In the genomic region with DNA sequence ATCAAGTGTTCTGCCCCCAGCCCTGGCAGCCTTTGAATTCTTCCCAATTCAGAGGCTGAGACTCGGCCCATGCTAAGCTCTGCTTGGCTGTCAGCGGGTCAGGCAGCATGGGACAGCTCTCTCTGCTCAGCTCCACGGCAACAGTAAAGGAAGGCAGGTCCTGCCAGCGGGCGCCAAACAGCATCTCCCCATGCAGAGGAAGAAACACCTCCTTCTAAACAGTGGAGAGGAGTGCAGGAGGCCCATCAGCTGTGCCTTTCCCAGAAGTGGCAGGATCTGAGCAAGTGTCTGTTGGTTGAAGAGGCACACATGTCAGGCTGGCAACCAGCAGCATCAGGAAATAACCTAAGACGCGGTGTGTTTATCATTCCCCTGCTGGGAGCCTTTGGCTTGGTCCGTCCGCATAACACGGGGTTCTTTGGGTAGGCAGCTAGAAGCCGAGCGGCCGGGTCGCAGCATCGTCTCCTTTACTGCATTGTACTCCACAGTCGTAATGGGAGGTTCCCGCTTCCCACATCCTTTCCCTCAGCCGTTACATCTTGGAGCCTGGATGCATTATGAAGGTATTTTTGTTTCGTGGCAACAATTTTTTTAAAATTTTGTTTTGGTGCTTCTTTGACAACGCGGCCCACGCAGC, we compare ENCODE assay signal across 8 cellular contexts. TPM values are rescaled to one million over a fixed set of nuclear protein-coding genes. Genes with fewer than 3 reads are reported as not detected.
DNase-seq lines count a peak whose midpoint lies in the region; ATAC-seq, FAIRE-seq and TF ChIP-seq lines count a peak whose summit lies in the region.

No MANE protein-coding gene starts in this region.

- no peaks in the 10 kb centered on the region for H3K27me3 ChIP-seq in dorsolateral prefrontal cortex
- H3K27me3 ChIP-seq in psoas muscle (ENCODE audit: insufficient read depth in 3 of 3, low read length in 2 of 3), result no peaks in the 10 kb centered on the region

- intact Hi-C loops in dorsolateral prefrontal cortex (cut with DNase I) (loop anchor here in 1 of 2 donors (10.0 kb wide), 1 partner anchor 55 kb away; no protein-coding TSS in a partner anchor), psoas muscle (cut with DNase I) (no loop called here)

- TF ChIP-seq CTCF in dorsolateral prefrontal cortex (IDR thresholded peaks at IDR 0.05 in 54 of 56, conservative IDR thresholded peaks at IDR 0.05 in 2 of 56; ENCODE audit: low read depth in 1 of 56, partially characterized antibody in 56 of 56), result no peak
- TF ChIP-seq CTCF in psoas muscle (IDR thresholded peaks at IDR 0.05), result no peak

- no peak for DNase-seq in GM12892 (ENCODE audit: insufficient read length)
- peak; percentile 16 for DNase-seq in T-helper 9 cell
- DNase-seq in dorsolateral prefrontal cortex, result peak in 3 of 10 donors; percentile 52 to 60 (median 53)
- no peak for DNase-seq in psoas muscle
- DNase-seq in NOMO-1 (lab: John Stamatoyannopoulos, UW; ENCODE audit: unreplicated experiment in 2 of 2), result no peak
- no peak for DNase-seq in NCI-H82 treated with DMSO at 0.1 percent for 48 hours (lab: John Stamatoyannopoulos, UW; ENCODE audit: unreplicated experiment)
- no peak for DNase-seq in NCI-H2196 (lab: John Stamatoyannopoulos, UW; ENCODE audit: unreplicated experiment)

- peak; percentile 16 to 49 (median 26) for ATAC-seq in psoas muscle
- ATAC-seq in HG03139 (IDR thresholded peaks at IDR 0.05; ENCODE audit: unreplicated experiment), result no peak

- H3K36me3 ChIP-seq in psoas muscle (ENCODE audit: insufficient read depth in 1 of 2, low read depth in 1 of 2), result peaks cover 0 to 68% of the 10 kb centered on the region in 2 donors

- FAIRE-seq in GM12892 (lab: Jason Lieb, UNC), result peak; percentile 87

- WGBS in psoas muscle, 3 donors, result 88 to 91% (median 89%) methylated on average over 22 of the region's 22 CpGs

- H3K4me3 ChIP-seq in dorsolateral prefrontal cortex, result peak overlapping the region in 1 of 59 donors; percentile 0
- no peak overlapping the region for H3K4me3 ChIP-seq in psoas muscle

- no peak for TF ChIP-seq POLR2A in GM12892 (IDR thresholded peaks at IDR 0.05; ENCODE audit: low read depth, low read length)

- peak overlapping the region in 56 of 59 donors; percentile 4 to 92 (median 70) for H3K27ac ChIP-seq in dorsolateral prefrontal cortex
- H3K27ac ChIP-seq in psoas muscle, result peak overlapping the region; percentile 68

- no peaks in the 10 kb centered on the region for H3K4me1 ChIP-seq in psoas muscle

- no peaks in the 10 kb centered on the region for H3K9me3 ChIP-seq in psoas muscle

RNA-seq across cellular contexts. Expression of gene NCS1, which starts 42.7 kb away (rescaled TPM):
- not detected for polyA plus RNA-seq in GM12892 (2012; ENCODE audit: missing spikeins)
- total RNA-seq in dorsolateral prefrontal cortex, result 100 to 1,000 TPM; 134 to 718 (median 501) TPM
- total RNA-seq in psoas muscle, result 1 to 10 TPM; 2.9 to 7.5 (median 3.8) TPM
- 1 to 10 TPM; 3.6 to 5.0 (median 3.8) TPM for polyA plus RNA-seq in psoas muscle

Comparison
In these comparisons a context has a peak if more than half of its experiments do, and no peak if none do; other contexts are left out.
1. RNA of gene NCS1, which starts 42.7 kb away (total RNA-seq): 134 to 718 TPM in dorsolateral prefrontal cortex; 2.9 to 7.5 TPM in psoas muscle; every median in the first group is over 10 times any median in the second.